In the genomic region with DNA sequence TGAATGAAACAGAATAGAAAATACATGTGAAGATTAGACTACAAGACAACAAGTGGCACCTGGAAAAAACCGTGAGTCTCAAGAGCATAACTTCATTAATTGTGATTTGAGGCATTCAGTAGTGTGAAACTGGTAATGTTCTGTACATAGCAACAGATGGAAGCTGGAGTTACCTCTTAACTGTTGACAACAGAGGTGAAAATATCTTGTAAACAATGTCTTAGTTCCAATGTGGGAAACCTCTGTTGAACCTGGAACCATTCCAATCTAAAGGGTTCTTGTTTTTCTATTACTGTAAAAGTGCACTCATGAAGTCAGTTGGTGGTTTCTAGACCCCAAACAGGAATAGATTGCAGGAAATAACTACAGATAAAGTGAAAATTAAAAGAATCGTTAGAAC, we compare ENCODE assay signal across 27 cellular contexts.
DNase-seq lines count a peak whose midpoint lies in the region; ATAC-seq and FAIRE-seq lines count a peak whose summit lies in the region.
"Had no signal": no experiment of that assay in that cellular context is flagged by ENCODE, and none has a peak within 500 bp of the region (broad histone marks: within the 10 kb centered on the region; RNA-seq: fewer than 3 reads in every experiment).

No MANE protein-coding gene starts in this region.

- H3K4me3 ChIP-seq in effector memory CD4-positive, alpha-beta T cell (ENCODE audit: insufficient read depth, low read depth, low read length, poor library complexity, severe bottlenecking): no peak overlapping the region
- H3K4me3 ChIP-seq: adrenal gland, dorsolateral prefrontal cortex had no signal

- H3K27me3 Mint-ChIP-seq in stimulated activated memory B cell treated with anti-CD40 and anti-IgM and Interleukin-4, amounts not matched to agents 10 μg/mL and 1 μg/mL and 100 μg/mL, for 72 hours: no peaks in the 10 kb centered on the region
- H3K27me3 Mint-ChIP-seq: activated CD4-positive, alpha-beta T cell treated with anti-CD3 and anti-CD28 coated beads, Interleukin-2, amount 10 ng/mL, durations not matched to agents 24 days and 14 days; natural killer cell treated with Interleukin-12 subunit alpha and Interleukin-12 subunit beta and Interleukin-15 and Interleukin-18, amount 100 ng/mL, for 72 hours; stimulated activated naive CD8-positive, alpha-beta T cell treated with anti-CD3 and anti-CD28 coated beads, Interleukin-15, amount 100 ng/mL, for 72 hours had no signal

- H3K4me3 Mint-ChIP-seq in stimulated activated memory B cell treated with anti-CD40 and anti-IgM and Interleukin-4, amounts not matched to agents 10 μg/mL and 1 μg/mL and 100 μg/mL, for 72 hours: no peak overlapping the region
- H3K4me3 Mint-ChIP-seq: activated CD4-positive, alpha-beta T cell treated with anti-CD3 and anti-CD28 coated beads, Interleukin-2, amount 10 ng/mL, durations not matched to agents 24 days and 14 days; HFFc6; natural killer cell treated with Interleukin-12 subunit alpha and Interleukin-12 subunit beta and Interleukin-15 and Interleukin-18, amount 100 ng/mL, for 72 hours; stimulated activated naive CD8-positive, alpha-beta T cell treated with anti-CD3 and anti-CD28 coated beads, Interleukin-15, amount 100 ng/mL, for 72 hours had no signal

- no peak overlapping the region for H3K27ac ChIP-seq in effector memory CD4-positive, alpha-beta T cell (ENCODE audit: insufficient read depth, low read length, poor library complexity, severe bottlenecking)
- H3K27ac ChIP-seq: adrenal gland, dorsolateral prefrontal cortex had no signal

- DNase-seq in KBM-7 (peak; percentile 46), NCI-H1436 (lab: John Stamatoyannopoulos, UW) (peak; percentile 41), NCI-H748 treated with DMSO at 0.1 percent for 48 hours (lab: John Stamatoyannopoulos, UW) (peak; percentile 88)
- no peak for DNase-seq in activated CD4-positive, CD25-positive, alpha-beta regulatory T cell (lab: John Stamatoyannopoulos, UW)
- no peak for DNase-seq in effector memory CD4-positive, alpha-beta T cell
- DNase-seq: activated CD4-positive, alpha-beta T cell treated with anti-CD3 and anti-CD28 coated beads, Interleukin-2, amount 10 ng/mL, durations not matched to agents 24 days and 14 days; activated CD8-positive, alpha-beta memory T cell treated with anti-CD3 and anti-CD28 coated beads, Interleukin-2, amount 50 U/mL, for 4 hours; activated effector memory CD4-positive, alpha-beta T cell treated with anti-CD3 and anti-CD28 coated beads, Interleukin-2, amount 50 U/mL, for 16 hours; adrenal gland; dorsolateral prefrontal cortex; foreskin melanocyte; HFFc6; hypothalamus; Karpas-422; kidney glomerular epithelial cell; NCI-H2029 treated with DMSO at 0.1 percent for 48 hours; RPMI8226; stimulated activated CD4-positive, alpha-beta T cell treated with anti-CD3 and anti-CD28 coated beads, Interleukin-2, amount 100 ng/mL, for 24 hours; stimulated activated naive CD8-positive, alpha-beta T cell treated with anti-CD3 and anti-CD28 coated beads, Interleukin-15, amount 100 ng/mL, for 72 hours; SW 1271; trophoblast cell had no signal

- H3K27ac Mint-ChIP-seq in stimulated activated memory B cell treated with anti-CD40 and anti-IgM and Interleukin-4, amounts not matched to agents 10 μg/mL and 1 μg/mL and 100 μg/mL, for 72 hours: no peak overlapping the region
- H3K27ac Mint-ChIP-seq: activated CD4-positive, alpha-beta T cell treated with anti-CD3 and anti-CD28 coated beads, Interleukin-2, amount 10 ng/mL, durations not matched to agents 24 days and 14 days; HFFc6; natural killer cell treated with Interleukin-12 subunit alpha and Interleukin-12 subunit beta and Interleukin-15 and Interleukin-18, amount 100 ng/mL, for 72 hours; stimulated activated naive CD8-positive, alpha-beta T cell treated with anti-CD3 and anti-CD28 coated beads, Interleukin-15, amount 100 ng/mL, for 72 hours had no signal

- H3K27me3 ChIP-seq in effector memory CD4-positive, alpha-beta T cell (replicated peaks; ENCODE audit: control insufficient read depth, insufficient read depth, low read length, poor library complexity, severe bottlenecking): no peaks in the 10 kb centered on the region
- H3K27me3 ChIP-seq: adrenal gland, dorsolateral prefrontal cortex had no signal

- no peak for ATAC-seq in HG02642 (IDR thresholded peaks at IDR 0.05; ENCODE audit: poor library complexity, unreplicated experiment)
- ATAC-seq in stimulated activated memory B cell treated with anti-CD40 and anti-IgM and Interleukin-4, amounts not matched to agents 10 μg/mL and 1 μg/mL and 100 μg/mL, for 72 hours: no peak
- ATAC-seq: natural killer cell treated with Interleukin-12 subunit alpha and Interleukin-12 subunit beta and Interleukin-15 and Interleukin-18, amount 100 ng/mL, for 72 hours; stimulated activated naive CD8-positive, alpha-beta T cell treated with anti-CD3 and anti-CD28 coated beads, Interleukin-15, amount 100 ng/mL, for 72 hours had no signal

- peak; percentile 97 for FAIRE-seq in islet of Langerhans (lab: Jason Lieb, UNC)
- FAIRE-seq: GM18507, TTC549 had no signal

- H3K9me3 Mint-ChIP-seq in stimulated activated memory B cell treated with anti-CD40 and anti-IgM and Interleukin-4, amounts not matched to agents 10 μg/mL and 1 μg/mL and 100 μg/mL, for 72 hours: peaks cover 5% of the 10 kb centered on the region
- H3K9me3 Mint-ChIP-seq: activated CD4-positive, alpha-beta T cell treated with anti-CD3 and anti-CD28 coated beads, Interleukin-2, amount 10 ng/mL, durations not matched to agents 24 days and 14 days had no signal

- no peaks in the 10 kb centered on the region for H3K4me1 Mint-ChIP-seq in stimulated activated memory B cell treated with anti-CD40 and anti-IgM and Interleukin-4, amounts not matched to agents 10 μg/mL and 1 μg/mL and 100 μg/mL, for 72 hours
- H3K4me1 Mint-ChIP-seq: activated CD4-positive, alpha-beta T cell treated with anti-CD3 and anti-CD28 coated beads, Interleukin-2, amount 10 ng/mL, durations not matched to agents 24 days and 14 days; stimulated activated naive CD8-positive, alpha-beta T cell treated with anti-CD3 and anti-CD28 coated beads, Interleukin-15, amount 100 ng/mL, for 72 hours had no signal

- in situ Hi-C loops in KBM-7 (cut with MboI; ENCODE audit: low pct_unique_long_range_greater_than_20kb, low sequenced_read_pairs): no loop called here

- H3K36me3 Mint-ChIP-seq in stimulated activated memory B cell treated with anti-CD40 and anti-IgM and Interleukin-4, amounts not matched to agents 10 μg/mL and 1 μg/mL and 100 μg/mL, for 72 hours: no peaks in the 10 kb centered on the region
- H3K36me3 Mint-ChIP-seq: natural killer cell treated with Interleukin-12 subunit alpha and Interleukin-12 subunit beta and Interleukin-15 and Interleukin-18, amount 100 ng/mL, for 72 hours had no signal

- H3K9me3 ChIP-seq in effector memory CD4-positive, alpha-beta T cell (ENCODE audit: control insufficient read depth, low read length): no peaks in the 10 kb centered on the region
- H3K9me3 ChIP-seq: adrenal gland had no signal

- H3K4me1 ChIP-seq in effector memory CD4-positive, alpha-beta T cell (ENCODE audit: control insufficient read depth, insufficient read depth, low read length, poor library complexity, severe bottlenecking): no peaks in the 10 kb centered on the region
- H3K4me1 ChIP-seq: adrenal gland had no signal

- H3K36me3 ChIP-seq in effector memory CD4-positive, alpha-beta T cell (ENCODE audit: control insufficient read depth, insufficient read depth, low read length): no peaks in the 10 kb centered on the region
- H3K36me3 ChIP-seq: adrenal gland had no signal

Comparison
In these comparisons a context has a peak if more than half of its experiments do, and no peak if none do; other contexts are left out.
1. DNase-seq: peak in KBM-7 (single experiment), NCI-H1436 (single experiment) and NCI-H748 treated with DMSO at 0.1 percent for 48 hours (single experiment); none in activated CD4-positive, CD25-positive, alpha-beta regulatory T cell (0 of 4) and effector memory CD4-positive, alpha-beta T cell (0 of 3).